Comparison of ENCODE assay signal across 6 cellular contexts in the genomic region with DNA sequence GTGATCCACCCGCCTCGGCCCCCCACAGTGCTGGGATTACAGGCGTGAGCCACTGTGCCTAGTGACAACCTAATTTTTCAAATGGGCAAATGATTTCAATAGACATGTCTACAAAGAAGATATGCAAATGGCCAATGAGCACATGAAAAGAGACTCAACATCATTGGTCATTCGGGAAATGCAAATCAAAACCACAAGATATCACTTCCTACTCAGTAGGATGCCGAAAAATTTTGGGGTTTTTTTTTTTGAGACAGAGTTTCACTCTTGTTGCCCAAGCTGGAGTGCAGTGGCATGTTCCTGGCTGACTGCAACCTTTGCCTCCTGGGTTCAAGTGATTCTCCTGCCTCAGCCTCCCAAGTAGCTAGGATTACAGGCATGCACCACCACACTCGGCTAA. TPM values are rescaled to one million over a fixed set of nuclear protein-coding genes. Genes with fewer than 3 reads are reported as not detected.
"Had no signal": no experiment of that assay in that cellular context is flagged by ENCODE, and none has a peak within 500 bp of the region (broad histone marks: within the 10 kb centered on the region; RNA-seq: fewer than 3 reads in every experiment).

No MANE protein-coding gene starts in this region.

RNA-seq across cellular contexts. Expression of a gene that starts 13.1 kb away (rescaled TPM):
- total RNA-seq: GM23248, H4, HepG2, HFFc6, HT1080 had no signal
- polyA plus RNA-seq: GM23248, HepG2, IgD-negative memory B cell had no signal
